ENCODE assay signal across 2 cellular contexts in the genomic region with DNA sequence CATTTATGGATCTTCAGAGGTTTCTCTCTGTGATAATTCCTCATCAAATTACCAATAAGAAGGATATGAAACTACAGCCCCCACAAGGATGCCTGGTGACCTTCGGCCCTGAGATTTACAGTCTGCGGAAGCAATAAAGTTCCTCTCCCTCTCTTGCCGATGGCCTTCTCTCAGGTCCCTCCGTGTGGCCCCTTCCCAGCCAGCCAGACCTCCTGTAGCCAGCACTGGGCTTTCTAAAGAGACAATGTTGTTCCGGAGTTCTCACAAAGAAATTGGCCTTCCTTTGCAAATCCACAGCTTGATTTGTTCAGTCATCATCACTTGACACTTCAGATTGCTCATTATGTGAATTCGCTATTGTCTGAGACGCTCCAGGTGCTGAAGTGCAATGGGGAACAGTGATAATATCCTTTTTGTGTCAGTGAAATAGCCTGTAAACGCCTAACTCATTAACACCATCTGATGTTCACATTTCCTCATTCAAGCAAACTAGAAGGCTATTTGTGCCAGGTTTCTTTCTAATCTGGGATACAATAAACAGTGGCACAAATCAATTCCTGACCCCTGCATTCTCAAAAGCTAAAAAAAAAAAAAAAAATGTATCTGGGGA.
TF ChIP-seq lines count a peak whose summit lies in the region.

No MANE protein-coding gene starts in this region.

TF ChIP-seq in GM23338, 12 proteins besides CTCF, POLR2A, EP300 and RAD21:
- TF ChIP-seq, protein P1, sequence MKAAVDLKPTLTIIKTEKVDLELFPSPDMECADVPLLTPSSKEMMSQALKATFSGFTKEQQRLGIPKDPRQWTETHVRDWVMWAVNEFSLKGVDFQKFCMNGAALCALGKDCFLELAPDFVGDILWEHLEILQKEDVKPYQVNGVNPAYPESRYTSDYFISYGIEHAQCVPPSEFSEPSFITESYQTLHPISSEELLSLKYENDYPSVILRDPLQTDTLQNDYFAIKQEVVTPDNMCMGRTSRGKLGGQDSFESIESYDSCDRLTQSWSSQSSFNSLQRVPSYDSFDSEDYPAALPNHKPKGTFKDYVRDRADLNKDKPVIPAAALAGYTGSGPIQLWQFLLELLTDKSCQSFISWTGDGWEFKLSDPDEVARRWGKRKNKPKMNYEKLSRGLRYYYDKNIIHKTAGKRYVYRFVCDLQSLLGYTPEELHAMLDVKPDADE (IDR thresholded peaks at IDR 0.05), result no peak
- no peak for TF ChIP-seq NANOG (IDR thresholded peaks at IDR 0.05; ENCODE audit: borderline replicate concordance)

TF ChIP-seq in WTC11, 78 proteins besides CTCF, POLR2A, EP300 and RAD21:
- TF ChIP-seq FOXP1 (CRISPR knock-in tag; IDR thresholded peaks at IDR 0.05; ENCODE audit: borderline replicate concordance), result no peak
TF ChIP-seq in WTC11: peak in this region for 0.
